18 cellular contexts compared by ENCODE assay signal in genomic region chr17:82380860-82381702, GRCh38. TPM values are rescaled to one million over a fixed set of nuclear protein-coding genes. Genes with fewer than 3 reads are reported as not detected.
A peak's percentile ranks its signal among the peaks of the same experiment; 100 is the strongest.
DNase-seq lines count a peak whose midpoint lies in the region; ATAC-seq, FAIRE-seq and TF ChIP-seq lines count a peak whose summit lies in the region.
"Had no signal": no experiment of that assay in that cellular context is flagged by ENCODE, and none has a peak within 500 bp of the region (broad histone marks: within the 10 kb centered on the region; RNA-seq: fewer than 3 reads in every experiment).

No MANE protein-coding gene starts in this region.

- no peaks in the 10 kb centered on the region for H3K79me2 ChIP-seq in keratinocyte (ENCODE audit: control insufficient read depth, insufficient read depth, low read length)

- intact Hi-C loops in Right ventricle myocardium superior (cut with DNase I) (no loop called here), left cardiac atrium (cut with DNase I) (no loop called here)

- TF ChIP-seq CTCF in VCaP (conservative IDR thresholded peaks at IDR 0.05) (no peak), keratinocyte (optimal IDR thresholded peaks at IDR 0.05 in 1 of 3, IDR thresholded peaks at IDR 0.05 in 1 of 3, conservative IDR thresholded peaks at IDR 0.05 in 1 of 3; ENCODE audit: extremely low read depth in 1 of 3, insufficient read depth in 2 of 3, low read length in 3 of 3) (no peak), brain microvascular endothelial cell (IDR thresholded peaks at IDR 0.05; ENCODE audit: low read depth, low read length, missing control alignments) (no peak)

- H4K20me1 ChIP-seq in keratinocyte (ENCODE audit: control insufficient read depth, extremely low read depth, insufficient read depth, low read length) = no peaks in the 10 kb centered on the region

- FAIRE-seq in keratinocyte (lab: Jason Lieb, UNC) = no peak
- FAIRE-seq: kidney had no signal

- peak overlapping the region; percentile 5 for H3K4me2 ChIP-seq in keratinocyte (ENCODE audit: control insufficient read depth, extremely low read depth, insufficient read depth, low read depth, low read length)
- H3K4me2 ChIP-seq: BLaER1 treated with 17β-estradiol and CSF1 and Interleukin-3, amounts not matched to agents 10 nM and 100 nM had no signal

- in situ Hi-C loops in brain microvascular endothelial cell (cut with HindIII; ENCODE audit: low pct_ligation_motif_present, low sequenced_read_pairs) = no loop called here

- H3K9ac ChIP-seq in keratinocyte (ENCODE audit: control insufficient read depth, extremely low read depth, insufficient read depth, low read length) = no peak overlapping the region
- H3K9ac ChIP-seq: BLaER1 treated with 17β-estradiol and CSF1 and Interleukin-3, amounts not matched to agents 10 nM and 100 nM had no signal

- H3K27me3 ChIP-seq in keratinocyte (ENCODE audit: control insufficient read depth, extremely low read depth, insufficient read depth, low read length) (peaks cover 66% of the 10 kb centered on the region), brain microvascular endothelial cell (replicated peaks) (peaks cover 10% of the 10 kb centered on the region)

- H2AFZ ChIP-seq in keratinocyte (ENCODE audit: control insufficient read depth, low read length) = no peak overlapping the region

- dilution Hi-C loops in keratinocyte (cut with MboI; ENCODE audit: extremely low pct_ligation_motif_present, low sequenced_read_pairs) = no loop called here

- H3K4me1 ChIP-seq in keratinocyte (ENCODE audit: control insufficient read depth, extremely low read depth, insufficient read depth, low read length) = peaks cover 12% of the 10 kb centered on the region

- H3K4me3 ChIP-seq in keratinocyte (ENCODE audit: control insufficient read depth in 2 of 3, extremely low read depth in 1 of 3, insufficient read depth in 2 of 3, low read depth in 1 of 3, low read length in 3 of 3) = no peak overlapping the region
- no peak overlapping the region for H3K4me3 ChIP-seq in brain microvascular endothelial cell (ENCODE audit: low read depth, low read length)
- H3K4me3 ChIP-seq: BLaER1 treated with 17β-estradiol and CSF1 and Interleukin-3, amounts not matched to agents 10 nM and 100 nM; coronary artery; skin epidermis had no signal

- no peaks in the 10 kb centered on the region for H3K9me3 ChIP-seq in keratinocyte (ENCODE audit: control insufficient read depth, low read depth, low read length)
- H3K9me3 ChIP-seq: BLaER1 treated with 17β-estradiol and CSF1 and Interleukin-3, amounts not matched to agents 10 nM and 100 nM had no signal

- H3K36me3 ChIP-seq in keratinocyte (ENCODE audit: control insufficient read depth in 2 of 2, extremely low read depth in 1 of 2, insufficient read depth in 2 of 2, low read length in 2 of 2) = no peaks in the 10 kb centered on the region
- no peaks in the 10 kb centered on the region for H3K36me3 ChIP-seq in brain microvascular endothelial cell (replicated peaks)
- H3K36me3 ChIP-seq: BLaER1 treated with 17β-estradiol and CSF1 and Interleukin-3, amounts not matched to agents 10 nM and 100 nM had no signal

- DNase-seq in Right ventricle myocardium superior (peak; percentile 33), left cardiac atrium (no peak), keratinocyte (ENCODE audit: low read depth, low spot score) (no peak), SIG-M5 treated with dmso at 0.1 percent for 504 hours (lab: John Stamatoyannopoulos, UW; ENCODE audit: unreplicated experiment) (no peak), brain microvascular endothelial cell (no peak)
- no peak for DNase-seq in stimulated activated CD8-positive, alpha-beta memory T cell treated with anti-CD3 and anti-CD28 coated beads, Interleukin-4, amount 100 ng/mL, for 48 hours
- DNase-seq in stimulated activated CD4-positive, alpha-beta T cell treated with anti-CD3 and anti-CD28 coated beads, Interleukin-15, amount 100 ng/mL, for 24 hours = no peak
- DNase-seq: activated CD8-positive, alpha-beta memory T cell treated with anti-CD3 and anti-CD28 coated beads, Interleukin-2, amount 50 U/mL, for 4 hours; amniotic stem cell; foreskin melanocyte; Kasumi-1; naive thymus-derived CD8-positive, alpha-beta T cell had no signal

- H3K27ac ChIP-seq in VCaP (peak overlapping the region; percentile 19; the same call in 1 of the 2 replicates), keratinocyte (ENCODE audit: control insufficient read depth, insufficient read depth, low read length) (no peak overlapping the region), brain microvascular endothelial cell (no peak overlapping the region)
- H3K27ac ChIP-seq: BLaER1 treated with 17β-estradiol and CSF1 and Interleukin-3, amounts not matched to agents 10 nM and 100 nM; coronary artery; skin epidermis had no signal

- no peaks in the 10 kb centered on the region for H3K9me1 ChIP-seq in keratinocyte (ENCODE audit: control insufficient read depth, extremely low read depth, insufficient read depth, low read length)

- ATAC-seq in Right ventricle myocardium superior (ENCODE audit: poor library complexity) (no peak), left cardiac atrium (no peak)
- ATAC-seq: naive thymus-derived CD8-positive, alpha-beta T cell had no signal

RNA-seq across cellular contexts. Expression of gene UTS2R, which starts 9.5 kb away (rescaled TPM):
- total RNA-seq in Right ventricle myocardium superior = 0.81 TPM
- 1 to 10 TPM in 1 of 2 donors, under 1 TPM in 1; 0.32 to 1.4 TPM for total RNA-seq in left cardiac atrium
- not detected in 3 replicates for polyA plus RNA-seq in keratinocyte
- not detected for polyA plus RNA-seq in keratinocyte (2011; ENCODE audit: low read depth)
- polyA plus RNA-seq in keratinocyte (2011; cell fraction: cytosol; rRNA removed) = not detected in 2 replicates
- polyA plus RNA-seq in keratinocyte (2011; cell fraction: nucleus; rRNA removed) = not detected in 2 replicates
- polyA plus RNA-seq in keratinocyte (2012; ENCODE audit: low replicate concordance) = not detected in 2 replicates
- not detected in 3 replicates for polyA minus RNA-seq in keratinocyte
- polyA minus RNA-seq in keratinocyte (2011; cell fraction: cytosol; rRNA and poly(A)+ RNA removed) = not detected
- not detected in 2 replicates for polyA minus RNA-seq in keratinocyte (2011; cell fraction: nucleus; rRNA and poly(A)+ RNA removed)
- total RNA-seq: kidney; naive thymus-derived CD8-positive, alpha-beta T cell; urinary bladder had no signal
- polyA plus RNA-seq: naive thymus-derived CD8-positive, alpha-beta T cell; urinary bladder had no signal

RNA-seq across cellular contexts. Expression of gene TEX19, which starts 22.0 kb away (rescaled TPM):
- total RNA-seq in Right ventricle myocardium superior = not detected
- total RNA-seq in left cardiac atrium = not detected
- 0.06 TPM in 1 of 3 replicates, not detected in the others for polyA plus RNA-seq in keratinocyte
- not detected for polyA plus RNA-seq in keratinocyte (2011; ENCODE audit: low read depth)
- polyA plus RNA-seq in keratinocyte (2011; cell fraction: cytosol; rRNA removed) = not detected in 2 replicates
- not detected in 2 replicates for polyA plus RNA-seq in keratinocyte (2011; cell fraction: nucleus; rRNA removed)
- not detected in 2 replicates for polyA plus RNA-seq in keratinocyte (2012; ENCODE audit: low replicate concordance)
- polyA minus RNA-seq in keratinocyte = not detected in 3 replicates
- not detected for polyA minus RNA-seq in keratinocyte (2011; cell fraction: cytosol; rRNA and poly(A)+ RNA removed)
- not detected in 2 replicates for polyA minus RNA-seq in keratinocyte (2011; cell fraction: nucleus; rRNA and poly(A)+ RNA removed)
- total RNA-seq: kidney; naive thymus-derived CD8-positive, alpha-beta T cell; urinary bladder had no signal
- polyA plus RNA-seq: naive thymus-derived CD8-positive, alpha-beta T cell; urinary bladder had no signal

RNA-seq across cellular contexts. Expression of gene HEXD, which starts 37.1 kb away (rescaled TPM):
- total RNA-seq in Right ventricle myocardium superior (14.8 TPM), left cardiac atrium (10 to 100 TPM; 14.3 to 16.3 TPM)
- 5.6 to 7.8 TPM (median 6.6 TPM) in 3 replicates for polyA plus RNA-seq in keratinocyte
- polyA plus RNA-seq in keratinocyte (2011; ENCODE audit: low read depth) = 1.9 TPM
- polyA plus RNA-seq in keratinocyte (2011; cell fraction: cytosol; rRNA removed) = 2.9 and 4.1 TPM in 2 replicates
- 19.7 and 20.7 TPM in 2 replicates for polyA plus RNA-seq in keratinocyte (2011; cell fraction: nucleus; rRNA removed)
- 4.2 and 5.2 TPM in 2 replicates for polyA plus RNA-seq in keratinocyte (2012; ENCODE audit: low replicate concordance)
- 3.7 to 5.4 TPM (median 3.9 TPM) in 3 replicates for polyA minus RNA-seq in keratinocyte
- 10.4 TPM for polyA minus RNA-seq in keratinocyte (2011; cell fraction: cytosol; rRNA and poly(A)+ RNA removed)
- 4.6 and 6.7 TPM in 2 replicates for polyA minus RNA-seq in keratinocyte (2011; cell fraction: nucleus; rRNA and poly(A)+ RNA removed)

RNA-seq across cellular contexts. Expression of gene OGFOD3, which starts 37.3 kb away (rescaled TPM):
- 29.9 TPM for total RNA-seq in Right ventricle myocardium superior
- total RNA-seq in left cardiac atrium = 10 to 100 TPM; 27.2 to 32.0 TPM
- polyA plus RNA-seq in keratinocyte = 10.8 to 21.6 TPM (median 15.3 TPM) in 3 replicates
- polyA plus RNA-seq in keratinocyte (2011; ENCODE audit: low read depth) = 10.0 TPM
- 8.8 and 13.7 TPM in 2 replicates for polyA plus RNA-seq in keratinocyte (2011; cell fraction: cytosol; rRNA removed)
- polyA plus RNA-seq in keratinocyte (2011; cell fraction: nucleus; rRNA removed) = 15.5 and 18.5 TPM in 2 replicates
- polyA plus RNA-seq in keratinocyte (2012; ENCODE audit: low replicate concordance) = 8.4 and 21.7 TPM in 2 replicates
- 18.9 to 30.5 TPM (median 20.1 TPM) in 3 replicates for polyA minus RNA-seq in keratinocyte
- polyA minus RNA-seq in keratinocyte (2011; cell fraction: cytosol; rRNA and poly(A)+ RNA removed) = 21.5 TPM
- 12.5 and 17.1 TPM in 2 replicates for polyA minus RNA-seq in keratinocyte (2011; cell fraction: nucleus; rRNA and poly(A)+ RNA removed)

RNA-seq across cellular contexts. Expression of gene SECTM1, which starts 47.5 kb away (rescaled TPM):
- 4.3 TPM for total RNA-seq in Right ventricle myocardium superior
- total RNA-seq in left cardiac atrium = 10 to 100 TPM in 1 of 2 donors, 1 to 10 TPM in 1; 6.6 to 12.6 TPM
- polyA plus RNA-seq in keratinocyte = 1.7 to 2.2 TPM (median 2.0 TPM) in 3 replicates
- not detected for polyA plus RNA-seq in keratinocyte (2011; ENCODE audit: low read depth)
- 0.85 and 2.5 TPM in 2 replicates for polyA plus RNA-seq in keratinocyte (2011; cell fraction: cytosol; rRNA removed)
- 1.5 and 2.5 TPM in 2 replicates for polyA plus RNA-seq in keratinocyte (2011; cell fraction: nucleus; rRNA removed)
- polyA plus RNA-seq in keratinocyte (2012; ENCODE audit: low replicate concordance) = 0.78 and 3.3 TPM in 2 replicates
- polyA minus RNA-seq in keratinocyte = 2.5 to 4.9 TPM (median 3.7 TPM) in 3 replicates
- polyA minus RNA-seq in keratinocyte (2011; cell fraction: cytosol; rRNA and poly(A)+ RNA removed) = 9.6 TPM
- polyA minus RNA-seq in keratinocyte (2011; cell fraction: nucleus; rRNA and poly(A)+ RNA removed) = 1.6 and 2.8 TPM in 2 replicates
